ENCODE assay signal across 8 cellular contexts in the genomic region with DNA sequence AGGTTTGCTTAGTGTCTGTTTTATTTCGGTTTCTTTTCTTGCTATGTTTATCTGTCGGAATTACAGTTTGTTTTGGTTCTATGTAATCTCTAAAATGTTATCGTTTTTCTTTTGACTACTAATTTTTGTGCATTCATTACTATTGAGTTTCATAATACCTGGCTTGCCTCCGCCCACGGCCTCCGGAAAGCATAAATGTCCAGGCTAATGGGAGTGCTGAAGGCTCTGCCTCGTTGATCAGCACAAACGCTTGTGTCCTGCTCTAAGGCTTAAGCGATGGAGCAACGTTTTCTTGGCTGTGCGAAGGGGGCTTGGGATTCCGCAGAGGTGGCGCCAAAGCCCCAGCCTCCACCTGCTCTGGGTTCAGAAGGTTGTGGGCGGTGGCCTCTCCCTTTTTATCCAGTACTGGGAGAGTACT. TPM values are rescaled to one million over a fixed set of nuclear protein-coding genes. Genes with fewer than 3 reads are reported as not detected.
DNase-seq lines count a peak whose midpoint lies in the region; ATAC-seq and TF ChIP-seq lines count a peak whose summit lies in the region.

No MANE protein-coding gene starts in this region.

- H2AFZ ChIP-seq in trophoblast cell (ENCODE audit: insufficient read depth, low read length, poor library complexity): no peak overlapping the region

- no peak overlapping the region for H4K91ac ChIP-seq in trophoblast cell (ENCODE audit: low read depth, low read length)

- H3K4ac ChIP-seq in trophoblast cell (ENCODE audit: low read depth, low read length): no peak overlapping the region

- no peaks in the 10 kb centered on the region for H3K36me3 Mint-ChIP-seq in CD4-positive, CD25-positive, alpha-beta regulatory T cell

- no peak overlapping the region for H2AK5ac ChIP-seq in trophoblast cell (ENCODE audit: low read length)

- H3K4me2 ChIP-seq in trophoblast cell (ENCODE audit: low read length): peak overlapping the region; percentile 45

- peak overlapping the region; percentile 96 for H3K27ac ChIP-seq in CD4-positive, CD25-positive, alpha-beta regulatory T cell (ENCODE audit: insufficient read depth, low read length, poor library complexity, severe bottlenecking)
- peak overlapping the region; percentile 91 for H3K27ac ChIP-seq in epithelial cell of prostate
- no peak overlapping the region for H3K27ac ChIP-seq in trophoblast cell (ENCODE audit: low read depth, low read length)

- peaks cover 51% of the 10 kb centered on the region for H3K4me1 ChIP-seq in CD4-positive, CD25-positive, alpha-beta regulatory T cell (ENCODE audit: control insufficient read depth, insufficient read depth, low read length, poor library complexity, severe bottlenecking)
- peaks cover 2 to 8% of the 10 kb centered on the region in 2 experiments for H3K4me1 ChIP-seq in trophoblast cell (ENCODE audit: control insufficient read depth in 1 of 2, insufficient read depth in 2 of 2, low read length in 2 of 2)

- H2BK5ac ChIP-seq in trophoblast cell (ENCODE audit: low read depth, low read length, poor library complexity): no peak overlapping the region

- no peak overlapping the region for H2BK12ac ChIP-seq in trophoblast cell (ENCODE audit: low read length)

- H3K23ac ChIP-seq in trophoblast cell (ENCODE audit: low read length): no peak overlapping the region

- H3K18ac ChIP-seq in trophoblast cell (ENCODE audit: low read length): no peak overlapping the region

- H2BK120ac ChIP-seq in trophoblast cell (ENCODE audit: insufficient read depth, low read length, poor library complexity): no peak overlapping the region

- H3K9me3 Mint-ChIP-seq in CD4-positive, CD25-positive, alpha-beta regulatory T cell: no peaks in the 10 kb centered on the region

- H3K9ac ChIP-seq in trophoblast cell (ENCODE audit: low read length): no peak overlapping the region

- peaks cover 6 to 53% (median 35%) of the 10 kb centered on the region in 4 donors for H3K4me1 Mint-ChIP-seq in CD4-positive, CD25-positive, alpha-beta regulatory T cell

- H3K27ac Mint-ChIP-seq in CD4-positive, CD25-positive, alpha-beta regulatory T cell: peak overlapping the region; percentile 99 to 100 (median 100)

- H3K79me2 ChIP-seq in trophoblast cell (ENCODE audit: control insufficient read depth, insufficient read depth, low read length, poor library complexity): no peaks in the 10 kb centered on the region

- peak overlapping the region; percentile 97 for H3K4me3 ChIP-seq in CD4-positive, CD25-positive, alpha-beta regulatory T cell (ENCODE audit: low read depth, low read length)
- no peak overlapping the region for H3K4me3 ChIP-seq in trophoblast cell (ENCODE audit: low read depth, low read length)

- no CpG with 5 or more reads among the region's 14 CpGs for WGBS in trophoblast cell (ENCODE audit: extremely low coverage, insufficient coverage, insufficient read length)

- H3K27me3 ChIP-seq in CD4-positive, CD25-positive, alpha-beta regulatory T cell (ENCODE audit: control insufficient read depth, insufficient read depth, low read length): no peaks in the 10 kb centered on the region
- peaks cover 18% of the 10 kb centered on the region for H3K27me3 ChIP-seq in trophoblast cell (ENCODE audit: insufficient read depth, low read length)

- no peak overlapping the region for H4K12ac ChIP-seq in trophoblast cell (ENCODE audit: low read depth, low read length)

- H3K36me3 ChIP-seq in CD4-positive, CD25-positive, alpha-beta regulatory T cell (ENCODE audit: control insufficient read depth, insufficient read depth, low read length): no peaks in the 10 kb centered on the region
- no peaks in the 10 kb centered on the region for H3K36me3 ChIP-seq in trophoblast cell (ENCODE audit: control insufficient read depth in 1 of 2, insufficient read depth in 2 of 2, low read length in 2 of 2)

- H4K8ac ChIP-seq in trophoblast cell (ENCODE audit: low read depth, low read length): no peak overlapping the region

- H3K79me1 ChIP-seq in trophoblast cell (ENCODE audit: low read length): peaks cover 2% of the 10 kb centered on the region

- peaks cover 13% of the 10 kb centered on the region for H3K27me3 Mint-ChIP-seq in CD4-positive, CD25-positive, alpha-beta regulatory T cell

- no peaks in the 10 kb centered on the region for H3K9me3 ChIP-seq in CD4-positive, CD25-positive, alpha-beta regulatory T cell (ENCODE audit: control insufficient read depth in 2 of 2, low read length in 2 of 2)
- H3K9me3 ChIP-seq in trophoblast cell (ENCODE audit: insufficient read depth, low read depth, low read length): peaks cover 2% of the 10 kb centered on the region

- H3K14ac ChIP-seq in trophoblast cell (ENCODE audit: low read length): no peak overlapping the region

- no peak for DNase-seq in CD4-positive, CD25-positive, alpha-beta regulatory T cell
- DNase-seq in epithelial cell of prostate (ENCODE audit: low read depth, low spot score): no peak
- DNase-seq in trophoblast cell: peak in 1 of 2 donors; percentile 41
- no peak for DNase-seq in NCI-H446 treated with DMSO at 0.1 percent for 48 hours (lab: John Stamatoyannopoulos, UW)
- no peak for DNase-seq in kidney tubule cell (ENCODE audit: low spot score)

- ATAC-seq in CD4-positive, CD25-positive, alpha-beta regulatory T cell (ENCODE audit: low read depth in 2 of 2): no peak
- ATAC-seq in GM19043 (IDR thresholded peaks at IDR 0.05; ENCODE audit: low read depth, unreplicated experiment): peak; percentile 11
- peak; percentile 12 for ATAC-seq in HG03342 (IDR thresholded peaks at IDR 0.05; ENCODE audit: unreplicated experiment)
- peak; percentile 3; the same call in 2 of the 3 replicates for ATAC-seq in SK-N-SH treated with all-trans-retinoic acid at 6 μM for 48 hours

- peak overlapping the region; percentile 99 for H3K4me3 Mint-ChIP-seq in CD4-positive, CD25-positive, alpha-beta regulatory T cell

TF ChIP-seq in SK-N-SH treated with all-trans-retinoic acid at 6 μM for 48 hours, 23 proteins besides CTCF, POLR2A, EP300 and RAD21:
- TF ChIP-seq, protein P1, sequence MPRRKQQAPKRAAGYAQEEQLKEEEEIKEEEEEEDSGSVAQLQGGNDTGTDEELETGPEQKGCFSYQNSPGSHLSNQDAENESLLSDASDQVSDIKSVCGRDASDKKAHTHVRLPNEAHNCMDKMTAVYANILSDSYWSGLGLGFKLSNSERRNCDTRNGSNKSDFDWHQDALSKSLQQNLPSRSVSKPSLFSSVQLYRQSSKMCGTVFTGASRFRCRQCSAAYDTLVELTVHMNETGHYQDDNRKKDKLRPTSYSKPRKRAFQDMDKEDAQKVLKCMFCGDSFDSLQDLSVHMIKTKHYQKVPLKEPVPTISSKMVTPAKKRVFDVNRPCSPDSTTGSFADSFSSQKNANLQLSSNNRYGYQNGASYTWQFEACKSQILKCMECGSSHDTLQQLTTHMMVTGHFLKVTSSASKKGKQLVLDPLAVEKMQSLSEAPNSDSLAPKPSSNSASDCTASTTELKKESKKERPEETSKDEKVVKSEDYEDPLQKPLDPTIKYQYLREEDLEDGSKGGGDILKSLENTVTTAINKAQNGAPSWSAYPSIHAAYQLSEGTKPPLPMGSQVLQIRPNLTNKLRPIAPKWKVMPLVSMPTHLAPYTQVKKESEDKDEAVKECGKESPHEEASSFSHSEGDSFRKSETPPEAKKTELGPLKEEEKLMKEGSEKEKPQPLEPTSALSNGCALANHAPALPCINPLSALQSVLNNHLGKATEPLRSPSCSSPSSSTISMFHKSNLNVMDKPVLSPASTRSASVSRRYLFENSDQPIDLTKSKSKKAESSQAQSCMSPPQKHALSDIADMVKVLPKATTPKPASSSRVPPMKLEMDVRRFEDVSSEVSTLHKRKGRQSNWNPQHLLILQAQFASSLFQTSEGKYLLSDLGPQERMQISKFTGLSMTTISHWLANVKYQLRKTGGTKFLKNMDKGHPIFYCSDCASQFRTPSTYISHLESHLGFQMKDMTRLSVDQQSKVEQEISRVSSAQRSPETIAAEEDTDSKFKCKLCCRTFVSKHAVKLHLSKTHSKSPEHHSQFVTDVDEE (CRISPR knock-in tag; IDR thresholded peaks at IDR 0.05): no peak
- no peak for TF ChIP-seq RARB (CRISPR knock-in tag; IDR thresholded peaks at IDR 0.05)
- TF ChIP-seq ZFP30 (CRISPR knock-in tag; IDR thresholded peaks at IDR 0.05): no peak
- no peak for TF ChIP-seq ZFP3 (CRISPR knock-in tag; IDR thresholded peaks at IDR 0.05)

RNA-seq across cellular contexts. Expression of a gene that starts 19.8 kb away (rescaled TPM):
- total RNA-seq in CD4-positive, CD25-positive, alpha-beta regulatory T cell: 38.7 TPM
- 10 to 100 TPM; 35.8 to 69.7 (median 55.7) TPM for polyA plus RNA-seq in CD4-positive, CD25-positive, alpha-beta regulatory T cell
- polyA plus RNA-seq in trophoblast cell (2013): 0.06 and 0.07 TPM in 2 replicates

Comparison
In these comparisons a context has a peak if more than half of its experiments do, and no peak if none do; other contexts are left out.
1. ATAC-seq: peak in GM19043 (single experiment), HG03342 (single experiment) and SK-N-SH treated with all-trans-retinoic acid at 6 μM for 48 hours (single experiment); none in CD4-positive, CD25-positive, alpha-beta regulatory T cell (0 of 2).